1 cellular context compared by ENCODE assay signal in the genomic region with DNA sequence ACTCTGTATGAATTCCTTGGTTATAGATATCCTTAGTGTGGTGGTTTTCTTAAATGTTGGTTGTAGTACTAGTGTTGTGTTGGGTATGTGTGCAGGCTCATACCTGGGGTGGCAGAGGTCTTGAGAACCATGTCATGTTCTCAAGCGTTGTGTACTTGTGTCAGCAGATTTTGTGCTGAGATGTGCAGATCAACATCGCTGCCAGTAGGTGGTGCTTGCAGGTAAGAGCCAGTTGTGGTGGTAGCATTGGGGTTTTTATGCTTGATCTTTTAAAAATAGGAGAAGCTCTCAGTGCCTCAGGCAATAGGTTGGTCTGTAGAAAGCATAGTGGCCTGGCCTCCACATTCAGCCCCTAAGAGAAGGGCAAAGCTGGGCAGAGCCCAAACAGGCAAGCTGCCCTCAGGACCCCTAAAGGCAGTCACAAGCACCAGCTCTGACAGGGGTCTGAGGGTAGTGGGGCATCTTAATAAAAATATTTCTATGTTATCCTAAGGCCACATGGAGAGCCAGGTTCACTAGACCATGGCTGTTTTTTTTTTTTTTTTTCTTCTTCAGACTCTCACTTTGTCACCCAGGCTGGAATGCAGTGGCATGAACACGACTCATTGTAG.
TF ChIP-seq lines count a peak whose summit lies in the region.

No MANE protein-coding gene starts in this region.

TF ChIP-seq in WTC11, 78 proteins besides CTCF, POLR2A, EP300 and RAD21 (continued from another document):
- TF ChIP-seq, protein P1, sequence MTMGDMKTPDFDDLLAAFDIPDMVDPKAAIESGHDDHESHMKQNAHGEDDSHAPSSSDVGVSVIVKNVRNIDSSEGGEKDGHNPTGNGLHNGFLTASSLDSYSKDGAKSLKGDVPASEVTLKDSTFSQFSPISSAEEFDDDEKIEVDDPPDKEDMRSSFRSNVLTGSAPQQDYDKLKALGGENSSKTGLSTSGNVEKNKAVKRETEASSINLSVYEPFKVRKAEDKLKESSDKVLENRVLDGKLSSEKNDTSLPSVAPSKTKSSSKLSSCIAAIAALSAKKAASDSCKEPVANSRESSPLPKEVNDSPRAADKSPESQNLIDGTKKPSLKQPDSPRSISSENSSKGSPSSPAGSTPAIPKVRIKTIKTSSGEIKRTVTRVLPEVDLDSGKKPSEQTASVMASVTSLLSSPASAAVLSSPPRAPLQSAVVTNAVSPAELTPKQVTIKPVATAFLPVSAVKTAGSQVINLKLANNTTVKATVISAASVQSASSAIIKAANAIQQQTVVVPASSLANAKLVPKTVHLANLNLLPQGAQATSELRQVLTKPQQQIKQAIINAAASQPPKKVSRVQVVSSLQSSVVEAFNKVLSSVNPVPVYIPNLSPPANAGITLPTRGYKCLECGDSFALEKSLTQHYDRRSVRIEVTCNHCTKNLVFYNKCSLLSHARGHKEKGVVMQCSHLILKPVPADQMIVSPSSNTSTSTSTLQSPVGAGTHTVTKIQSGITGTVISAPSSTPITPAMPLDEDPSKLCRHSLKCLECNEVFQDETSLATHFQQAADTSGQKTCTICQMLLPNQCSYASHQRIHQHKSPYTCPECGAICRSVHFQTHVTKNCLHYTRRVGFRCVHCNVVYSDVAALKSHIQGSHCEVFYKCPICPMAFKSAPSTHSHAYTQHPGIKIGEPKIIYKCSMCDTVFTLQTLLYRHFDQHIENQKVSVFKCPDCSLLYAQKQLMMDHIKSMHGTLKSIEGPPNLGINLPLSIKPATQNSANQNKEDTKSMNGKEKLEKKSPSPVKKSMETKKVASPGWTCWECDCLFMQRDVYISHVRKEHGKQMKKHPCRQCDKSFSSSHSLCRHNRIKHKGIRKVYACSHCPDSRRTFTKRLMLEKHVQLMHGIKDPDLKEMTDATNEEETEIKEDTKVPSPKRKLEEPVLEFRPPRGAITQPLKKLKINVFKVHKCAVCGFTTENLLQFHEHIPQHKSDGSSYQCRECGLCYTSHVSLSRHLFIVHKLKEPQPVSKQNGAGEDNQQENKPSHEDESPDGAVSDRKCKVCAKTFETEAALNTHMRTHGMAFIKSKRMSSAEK (CRISPR knock-in tag; IDR thresholded peaks at IDR 0.05; ENCODE audit: borderline replicate concordance), result no peak
- TF ChIP-seq ZNF138 (CRISPR knock-in tag; conservative IDR thresholded peaks at IDR 0.05), result no peak
